9 cellular contexts compared by ENCODE assay signal in the genomic region with DNA sequence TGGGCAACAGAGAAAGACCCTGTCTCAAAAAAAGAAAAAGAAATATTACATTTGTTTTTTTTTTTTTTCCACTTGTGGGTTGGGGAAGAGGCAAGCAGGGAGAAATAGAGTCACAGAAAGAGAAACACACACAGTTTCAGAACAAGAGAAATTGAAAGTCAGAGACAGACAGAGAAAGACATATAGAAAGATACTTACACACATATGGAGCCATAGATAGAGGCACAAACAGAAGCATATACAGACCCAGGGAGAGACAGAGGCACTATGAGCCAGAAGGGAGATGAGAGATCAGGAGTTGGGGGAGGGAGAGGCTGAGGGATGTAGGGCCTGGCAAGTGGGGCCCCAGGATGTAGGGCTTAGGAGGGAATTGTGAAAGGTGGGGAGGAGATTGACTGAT. TPM values are rescaled to one million over a fixed set of nuclear protein-coding genes. Genes with fewer than 3 reads are reported as not detected.
"Had no signal": no experiment of that assay in that cellular context is flagged by ENCODE, and none has a peak within 500 bp of the region (broad histone marks: within the 10 kb centered on the region; RNA-seq: fewer than 3 reads in every experiment).

No MANE protein-coding gene starts in this region.

- H3K4me3 Mint-ChIP-seq: GM23338, HFFc6, IgD-negative memory B cell had no signal

- H3K36me3 Mint-ChIP-seq: IgD-negative memory B cell had no signal

- H3K27me3 Mint-ChIP-seq: IgD-negative memory B cell had no signal

- H3K4me1 Mint-ChIP-seq: IgD-negative memory B cell had no signal

- H3K9me3 Mint-ChIP-seq: GM23338, HFFc6 had no signal

- H3K9me3 ChIP-seq: HAP-1 had no signal

- H3K36me3 ChIP-seq: HAP-1 had no signal

- H3K27ac Mint-ChIP-seq: GM23338, HFFc6, IgD-negative memory B cell had no signal

- H3K4me2 ChIP-seq: GM23338 had no signal

- DNase-seq: HFFc6 had no signal

- H3K27ac ChIP-seq: HL-60 had no signal

- ATAC-seq: GM23338, HCT116, HepG2 had no signal

- H3K4me1 ChIP-seq: HAP-1 had no signal

- H3K4me3 ChIP-seq: GM23338, HAP-1 had no signal

- H2AFZ ChIP-seq: GM23338 had no signal

RNA-seq across cellular contexts. Expression of a gene that starts 55.2 kb away (rescaled TPM):
- total RNA-seq: GM23338, H1, HepG2, HFFc6, HT1080 had no signal
- polyA plus RNA-seq: GM23338, H1, HepG2, IgD-negative memory B cell had no signal
